Comparison of ENCODE assay signal across 16 cellular contexts in the genomic region with DNA sequence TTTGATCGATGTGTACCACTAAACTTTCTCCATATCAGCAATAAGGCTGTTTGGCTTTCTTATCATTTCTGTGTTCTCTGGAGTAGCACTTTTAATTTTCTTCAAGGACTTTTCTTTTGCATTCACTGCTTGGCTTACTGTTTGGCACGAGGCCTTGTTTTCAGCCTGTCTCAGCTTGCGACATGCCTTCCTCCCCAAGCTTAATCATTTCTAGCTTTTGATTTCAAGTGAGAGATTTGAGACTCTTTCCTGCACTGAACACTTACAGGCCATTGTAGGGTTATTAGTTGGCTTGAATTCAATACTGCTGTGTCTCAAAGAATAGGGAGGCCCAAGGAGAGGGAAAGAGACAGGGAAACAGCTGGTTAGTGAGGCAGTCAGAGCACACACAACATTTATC.
"Had no signal": no experiment of that assay in that cellular context is flagged by ENCODE, and none has a peak within 500 bp of the region (broad histone marks: within the 10 kb centered on the region; RNA-seq: fewer than 3 reads in every experiment).

No MANE protein-coding gene starts in this region.

- DNase-seq: activated CD4-positive, alpha-beta T cell treated with anti-CD3 and anti-CD28 coated beads, Interleukin-2, amount 10 ng/mL, durations not matched to agents 7 days and 5 days; activated CD4-positive, CD25-positive, alpha-beta regulatory T cell; activated gamma-delta T cell; activated T-cell treated with anti-CD3 and anti-CD28 coated beads, Interleukin-2, amount 50 U/mL, for 48 hours; esophagus squamous epithelium; foreskin melanocyte; kidney; mucosa of descending colon; natural killer cell; occipital lobe; psoas muscle; stimulated activated CD4-positive, alpha-beta T cell treated with anti-CD3 and anti-CD28 coated beads, Interleukin-2, amount 100 ng/mL, for 48 hours; stimulated activated naive CD4-positive, alpha-beta T cell treated with Interleukin-2 at 50 U/mL for 16 hours had no signal

- H3K36me3 ChIP-seq: cardiac muscle cell, esophagus squamous epithelium, suprapubic skin had no signal

- H3K4me1 ChIP-seq: psoas muscle, suprapubic skin had no signal

- H3K9me3 ChIP-seq: esophagus squamous epithelium, mucosa of descending colon, psoas muscle, suprapubic skin had no signal

- H3K4me3 ChIP-seq: cardiac muscle cell, esophagus squamous epithelium, mucosa of descending colon, psoas muscle, SK-N-MC, suprapubic skin had no signal

- H3K27ac ChIP-seq: cardiac muscle cell, esophagus squamous epithelium, psoas muscle, SK-N-MC, suprapubic skin had no signal

- H3K27me3 ChIP-seq: cardiac muscle cell, esophagus squamous epithelium, suprapubic skin had no signal

- ATAC-seq: mucosa of descending colon, natural killer cell, psoas muscle had no signal
